In genomic region chr1:86062458-86062857, GRCh38 we compare ENCODE assay signal across 28 cellular contexts.
DNase-seq lines count a peak whose midpoint lies in the region; ATAC-seq, FAIRE-seq and TF ChIP-seq lines count a peak whose summit lies in the region.
"Had no signal": no experiment of that assay in that cellular context is flagged by ENCODE, and none has a peak within 500 bp of the region (broad histone marks: within the 10 kb centered on the region; RNA-seq: fewer than 3 reads in every experiment).

No MANE protein-coding gene starts in this region.

- dilution Hi-C loops in IMR-90 (cut with HindIII; ENCODE audit: low sequenced_read_pairs, unreplicated experiment), result no loop called here

- TF ChIP-seq RAD21 in IMR-90 (IDR thresholded peaks at IDR 0.05; ENCODE audit: low read length), result no peak

- no peak overlapping the region for H2AK5ac ChIP-seq in IMR-90 (ENCODE audit: low read depth, low read length)
- no peak overlapping the region for H2AK5ac ChIP-seq in mesendoderm (ENCODE audit: low read length)

- H2BK120ac ChIP-seq in IMR-90 (ENCODE audit: low read depth, low read length), result no peak overlapping the region
- no peak overlapping the region for H2BK120ac ChIP-seq in mesendoderm (ENCODE audit: low read depth, low read length)

- H3K27ac ChIP-seq in IMR-90 (ENCODE audit: insufficient read depth, low read length) (no peak overlapping the region), astrocyte (ENCODE audit: low read depth, low read length) (no peak overlapping the region), mesendoderm (ENCODE audit: low read depth, low read length) (no peak overlapping the region)
- H3K27ac ChIP-seq: adrenal gland, breast epithelium, foreskin keratinocyte, heart left ventricle, parathyroid adenoma, spleen, VCaP had no signal

- no peaks in the 10 kb centered on the region for H3K79me1 ChIP-seq in IMR-90 (ENCODE audit: low read depth in 1 of 2, low read length in 2 of 2)
- no peaks in the 10 kb centered on the region for H3K79me1 ChIP-seq in mesendoderm (ENCODE audit: low read length)

- H3K18ac ChIP-seq in IMR-90 (ENCODE audit: low read depth, low read length) (no peak overlapping the region), mesendoderm (ENCODE audit: low read length) (no peak overlapping the region)

- POLR2A ChIA-PET in IMR-90 (lab: Charles Lee; ENCODE audit: unreplicated experiment), result no interaction called here

- H3K36me3 ChIP-seq in IMR-90 (ENCODE audit: control insufficient read depth, insufficient read depth, low read length) (no peaks in the 10 kb centered on the region), astrocyte (ENCODE audit: insufficient read depth, low read length) (no peaks in the 10 kb centered on the region), mesendoderm (ENCODE audit: control insufficient read depth, insufficient read depth, low read length) (no peaks in the 10 kb centered on the region)
- H3K36me3 ChIP-seq: adrenal gland, breast epithelium, heart left ventricle, spleen had no signal

- no peaks in the 10 kb centered on the region for H3K27me3 Mint-ChIP-seq in astrocyte (ENCODE audit: low read depth, unreplicated experiment)
- H3K27me3 Mint-ChIP-seq: activated CD8-positive, alpha-beta memory T cell treated with anti-CD3 and anti-CD28 coated beads, Interleukin-2, amount 10 ng/mL, durations not matched to agents 7 days and 5 days had no signal

- H2AK9ac ChIP-seq in IMR-90 (replicated peaks; ENCODE audit: low read depth, low read length, poor library complexity), result no peak overlapping the region

- H3K14ac ChIP-seq in IMR-90 (replicated peaks; ENCODE audit: low read depth, low read length), result no peak overlapping the region

- H3K9me3 ChIP-seq in IMR-90 (ENCODE audit: control insufficient read depth, insufficient read depth, low read length) (no peaks in the 10 kb centered on the region), astrocyte (ENCODE audit: insufficient read depth, low read depth, low read length) (no peaks in the 10 kb centered on the region)
- H3K9me3 ChIP-seq: adrenal gland, breast epithelium, Caco-2, heart left ventricle, spleen had no signal

- no peak overlapping the region for H4K5ac ChIP-seq in IMR-90 (ENCODE audit: low read depth, low read length)
- no peak overlapping the region for H4K5ac ChIP-seq in mesendoderm (ENCODE audit: low read length)

- no peak overlapping the region for H2BK5ac ChIP-seq in IMR-90 (ENCODE audit: low read depth, low read length, poor library complexity, severe bottlenecking)
- no peak overlapping the region for H2BK5ac ChIP-seq in mesendoderm (ENCODE audit: low read length)

- H3K4me1 ChIP-seq in IMR-90 (ENCODE audit: control insufficient read depth, insufficient read depth, low read length) (peaks cover 3% of the 10 kb centered on the region; the same call in 1 of the 2 replicates), astrocyte (ENCODE audit: insufficient read depth, low read length) (no peaks in the 10 kb centered on the region), mesendoderm (ENCODE audit: control insufficient read depth, low read depth, low read length) (no peaks in the 10 kb centered on the region)
- H3K4me1 ChIP-seq: adrenal gland, breast epithelium, Caco-2, foreskin keratinocyte, parathyroid adenoma, spleen had no signal

- H2AFZ ChIP-seq in IMR-90 (replicated peaks; ENCODE audit: low read length, poor library complexity), result no peak overlapping the region
- no peak overlapping the region for H2AFZ ChIP-seq in astrocyte (ENCODE audit: low read depth, low read length)
- H2AFZ ChIP-seq: parathyroid adenoma had no signal

- no peak for TF ChIP-seq POLR2A in IMR-90 (IDR thresholded peaks at IDR 0.05; ENCODE audit: low read depth, low read length)

- WGBS in IMR-90 (ENCODE audit: extremely low coverage in 2 of 2, insufficient read length in 1 of 2), 2 experiments, result no CpG with 5 or more reads among the region's 3 CpGs
- WGBS in mesendoderm (ENCODE audit: extremely low coverage, insufficient coverage, low lambda C conversion rate), result no CpG with 5 or more reads among the region's 3 CpGs

- H4K20me1 ChIP-seq in IMR-90 (ENCODE audit: insufficient read depth, low read length) (no peaks in the 10 kb centered on the region), astrocyte (ENCODE audit: insufficient read depth, low read length) (no peaks in the 10 kb centered on the region)

- BruUV-seq in IMR-90 (replicated peaks; lab: Mats Ljungman, UMichigan), result no TSS peak

- no peaks in the 10 kb centered on the region for H3K27me3 ChIP-seq in IMR-90 (ENCODE audit: control insufficient read depth, insufficient read depth, low read length)
- H3K27me3 ChIP-seq in astrocyte (ENCODE audit: insufficient read depth, low read length), result no peaks in the 10 kb centered on the region
- no peaks in the 10 kb centered on the region for H3K27me3 ChIP-seq in mesendoderm (ENCODE audit: insufficient read depth, low read length, poor library complexity)
- H3K27me3 ChIP-seq: adrenal gland, breast epithelium, heart left ventricle, spleen had no signal

- in situ Hi-C loops in IMR-90 (cut with MboI; ENCODE audit: low sequenced_read_pairs), result no loop called here

- no peaks in the 10 kb centered on the region for H3K79me2 ChIP-seq in astrocyte (ENCODE audit: insufficient read depth, low read length)
- H3K79me2 ChIP-seq in mesendoderm (ENCODE audit: control insufficient read depth, insufficient read depth, low read length), result no peaks in the 10 kb centered on the region
- H3K79me2 ChIP-seq: parathyroid adenoma had no signal

- no peak for TF ChIP-seq CTCF in IMR-90 (conservative IDR thresholded peaks at IDR 0.05; ENCODE audit: low read depth, low read length)
- TF ChIP-seq CTCF in astrocyte (IDR thresholded peaks at IDR 0.05; ENCODE audit: insufficient read depth, low read depth, low read length), result no peak

- H3K4me3 Mint-ChIP-seq in astrocyte (ENCODE audit: unreplicated experiment), result no peak overlapping the region
- H3K4me3 Mint-ChIP-seq: activated CD8-positive, alpha-beta memory T cell treated with anti-CD3 and anti-CD28 coated beads, Interleukin-2, amount 10 ng/mL, durations not matched to agents 7 days and 5 days; activated T-cell treated with anti-CD3 and anti-CD28 coated beads, Interleukin-2, amount 50 U/mL, for 72 hours had no signal

- FAIRE-seq in astrocyte (lab: Jason Lieb, UNC), result no peak
- FAIRE-seq: colon, GM18507 had no signal

- H3K23ac ChIP-seq in IMR-90 (ENCODE audit: low read depth, low read length) (no peak overlapping the region), mesendoderm (ENCODE audit: low read length) (peak overlapping the region; percentile 32)

- H4K8ac ChIP-seq in IMR-90 (ENCODE audit: low read depth in 2 of 2, low read length in 2 of 2) (no peak overlapping the region), mesendoderm (ENCODE audit: low read depth, low read length) (no peak overlapping the region)

- H4K91ac ChIP-seq in IMR-90 (ENCODE audit: insufficient read depth, low read depth, low read length), result no peak overlapping the region

- H2BK15ac ChIP-seq in IMR-90 (ENCODE audit: low read depth, low read length) (no peak overlapping the region), mesendoderm (replicated peaks; ENCODE audit: low read depth) (no peak overlapping the region)

- intact Hi-C loops in IMR-90 (cut with micrococcal nuclease), result no loop called here

- H3K4me3 ChIP-seq in IMR-90 (ENCODE audit: insufficient read depth, low read depth, low read length), result no peak overlapping the region
- no peak overlapping the region for H3K4me3 ChIP-seq in astrocyte (ENCODE audit: insufficient read depth, low read depth, low read length)
- no peak overlapping the region for H3K4me3 ChIP-seq in mesendoderm (ENCODE audit: low read length)
- H3K4me3 ChIP-seq: adrenal gland, breast epithelium, heart left ventricle, spleen had no signal

- H3K4me1 Mint-ChIP-seq in astrocyte (ENCODE audit: low read depth, unreplicated experiment), result no peaks in the 10 kb centered on the region
- H3K4me1 Mint-ChIP-seq: activated CD8-positive, alpha-beta memory T cell treated with anti-CD3 and anti-CD28 coated beads, Interleukin-2, amount 10 ng/mL, durations not matched to agents 7 days and 5 days had no signal

- H3K56ac ChIP-seq in IMR-90 (ENCODE audit: extremely low read depth, insufficient read depth, low read length) (no peak overlapping the region), mesendoderm (ENCODE audit: low read length) (no peak overlapping the region)

- H3K9ac ChIP-seq in IMR-90 (ENCODE audit: low read depth, low read length) (no peak overlapping the region), astrocyte (ENCODE audit: low read length) (no peak overlapping the region), mesendoderm (ENCODE audit: low read length) (no peak overlapping the region)
- H3K9ac ChIP-seq: parathyroid adenoma had no signal

- H3K9me1 ChIP-seq in IMR-90 (ENCODE audit: insufficient read depth, low read length), result no peaks in the 10 kb centered on the region

- H3K36me3 Mint-ChIP-seq in astrocyte (ENCODE audit: low read depth, unreplicated experiment), result no peaks in the 10 kb centered on the region
- H3K36me3 Mint-ChIP-seq: activated CD8-positive, alpha-beta memory T cell treated with anti-CD3 and anti-CD28 coated beads, Interleukin-2, amount 10 ng/mL, durations not matched to agents 7 days and 5 days had no signal

- CTCF ChIA-PET in IMR-90 (lab: Yijun Ruan, JAX), result interaction anchor here (0.6 kb wide), 1 partner anchor 1012 kb away, joined by 3 read pairs; no protein-coding TSS in a partner anchor

- H3K27ac Mint-ChIP-seq in astrocyte (ENCODE audit: unreplicated experiment), result no peak overlapping the region
- H3K27ac Mint-ChIP-seq: activated CD8-positive, alpha-beta memory T cell treated with anti-CD3 and anti-CD28 coated beads, Interleukin-2, amount 10 ng/mL, durations not matched to agents 7 days and 5 days; activated T-cell treated with anti-CD3 and anti-CD28 coated beads, Interleukin-2, amount 50 U/mL, for 72 hours had no signal

- H3K4ac ChIP-seq in IMR-90 (ENCODE audit: low read depth, low read length) (no peak overlapping the region), mesendoderm (ENCODE audit: low read depth, low read length) (no peak overlapping the region)

- ATAC-seq in IMR-90 (ENCODE audit: low read depth), result no peak
- no peak for ATAC-seq in GM21528 (IDR thresholded peaks at IDR 0.05; ENCODE audit: low FRiP score, unreplicated experiment)
- ATAC-seq: activated CD8-positive, alpha-beta memory T cell treated with anti-CD3 and anti-CD28 coated beads, Interleukin-2, amount 10 ng/mL, durations not matched to agents 7 days and 5 days; activated T-cell treated with anti-CD3 and anti-CD28 coated beads, Interleukin-2, amount 50 U/mL, for 72 hours; foreskin keratinocyte had no signal

- H3K9me3 Mint-ChIP-seq in astrocyte (ENCODE audit: unreplicated experiment), result no peaks in the 10 kb centered on the region
- H3K9me3 Mint-ChIP-seq: activated T-cell treated with anti-CD3 and anti-CD28 coated beads, Interleukin-2, amount 50 U/mL, for 72 hours had no signal

- DNase-seq in EH (ENCODE audit: low read depth) (peak; percentile 15), IMR-90 (peak; percentile 22), astrocyte (ENCODE audit: low read depth) (peak; percentile 41), mesendoderm (no peak)
- DNase-seq in activated CD4-positive, alpha-beta T cell treated with anti-CD3 and anti-CD28 coated beads for 4 hours, result no peak
- DNase-seq in activated CD4-positive, CD25-positive, alpha-beta regulatory T cell (lab: John Stamatoyannopoulos, UW), result no peak
- DNase-seq: activated CD4-positive, alpha-beta T cell treated with anti-CD3 and anti-CD28 coated beads, Interleukin-2, amount 50 U/mL, for 1 hour; activated CD8-positive, alpha-beta memory T cell treated with anti-CD3 and anti-CD28 coated beads, Interleukin-2, amount 10 ng/mL, durations not matched to agents 7 days and 5 days; activated naive CD4-positive, alpha-beta T cell treated with Interleukin-2 at 50 U/mL for 16 hours; activated T-cell treated with anti-CD3 and anti-CD28 coated beads, Interleukin-2, amount 50 U/mL, for 72 hours; adrenal gland; C1 segment of cervical spinal cord; Caco-2; DMS79; effector CD8-positive, alpha-beta T cell; foreskin keratinocyte; heart left ventricle; NCI-H1436; NCI-H2081 treated with DMSO at 0.1 percent for 48 hours; Right ventricle myocardium superior; spleen; trophoblast cell had no signal

- H3K4me2 ChIP-seq in IMR-90 (ENCODE audit: low read depth, low read length) (no peak overlapping the region), astrocyte (ENCODE audit: low read length) (no peak overlapping the region), mesendoderm (ENCODE audit: low read length) (no peak overlapping the region)

- 0 out of 2 replicates have a peak overlapping the region, but pooled peaks have one; percentile 1 for H2BK20ac ChIP-seq in IMR-90 (ENCODE audit: low read depth, low read length)

Comparison
In these comparisons a context has a peak if more than half of its experiments do, and no peak if none do; other contexts are left out.
1. DNase-seq: peak in EH (single experiment), IMR-90 (single experiment) and astrocyte (single experiment); none in mesendoderm (single experiment), activated CD4-positive, alpha-beta T cell treated with anti-CD3 and anti-CD28 coated beads for 4 hours (0 of 2) and activated CD4-positive, CD25-positive, alpha-beta regulatory T cell (0 of 4).